Comparison of ENCODE assay signal across 14 cellular contexts in genomic region chr5:52961238-52961637, GRCh38. TPM values are rescaled to one million over a fixed set of nuclear protein-coding genes. Genes with fewer than 3 reads are reported as not detected.
DNase-seq lines count a peak whose midpoint lies in the region; ATAC-seq lines count a peak whose summit lies in the region.
"Had no signal": no experiment of that assay in that cellular context is flagged by ENCODE, and none has a peak within 500 bp of the region (broad histone marks: within the 10 kb centered on the region; RNA-seq: fewer than 3 reads in every experiment).

No MANE protein-coding gene starts in this region.

- peaks cover 16% of the 10 kb centered on the region for H3K27me3 Mint-ChIP-seq in activated CD8-positive, alpha-beta T cell treated with anti-CD3 and anti-CD28 coated beads, Interleukin-2, amount 10 ng/mL, durations not matched to agents 7 days and 5 days (ENCODE audit: low read depth)
- H3K27me3 Mint-ChIP-seq: progenitor cell of endocrine pancreas had no signal

- CTCF ChIA-PET in activated CD8-positive, alpha-beta T cell treated with anti-CD3 and anti-CD28 coated beads, Interleukin-2, amount 10 ng/mL, durations not matched to agents 7 days and 5 days (lab: Charles Lee): interaction anchor here (0.6 to 1.6 kb wide), 3 partner anchors 12 to 18 kb away, joined by 3 to 4 read pairs (median 3); no protein-coding TSS in a partner anchor

- H3K36me3 Mint-ChIP-seq in activated CD8-positive, alpha-beta T cell treated with anti-CD3 and anti-CD28 coated beads, Interleukin-2, amount 10 ng/mL, durations not matched to agents 7 days and 5 days (ENCODE audit: low read depth): no peaks in the 10 kb centered on the region

- no peak overlapping the region for H3K4me3 Mint-ChIP-seq in activated CD8-positive, alpha-beta T cell treated with anti-CD3 and anti-CD28 coated beads, Interleukin-2, amount 10 ng/mL, durations not matched to agents 7 days and 5 days
- H3K4me3 Mint-ChIP-seq: B cell had no signal

- H3K4me1 Mint-ChIP-seq in activated CD8-positive, alpha-beta T cell treated with anti-CD3 and anti-CD28 coated beads, Interleukin-2, amount 10 ng/mL, durations not matched to agents 7 days and 5 days (ENCODE audit: low read depth): no peaks in the 10 kb centered on the region
- H3K4me1 Mint-ChIP-seq: B cell had no signal

- no peaks in the 10 kb centered on the region for H3K9me3 Mint-ChIP-seq in activated CD8-positive, alpha-beta T cell treated with anti-CD3 and anti-CD28 coated beads, Interleukin-2, amount 10 ng/mL, durations not matched to agents 7 days and 5 days (ENCODE audit: insufficient read depth)

- ATAC-seq in activated CD8-positive, alpha-beta T cell treated with anti-CD3 and anti-CD28 coated beads, Interleukin-2, amount 10 ng/mL, durations not matched to agents 7 days and 5 days: no peak

- POLR2A ChIA-PET in activated CD8-positive, alpha-beta T cell treated with anti-CD3 and anti-CD28 coated beads, Interleukin-2, amount 10 ng/mL, durations not matched to agents 7 days and 5 days (lab: Charles Lee): no interaction called here

- DNase-seq in A172 (ENCODE audit: low spot score): peak; percentile 20
- peak; percentile 90 for DNase-seq in DMS79 treated with DMSO at 0.1 percent for 48 hours (lab: John Stamatoyannopoulos, UW)
- DNase-seq in NCI-H345 treated with DMSO at 0.1 percent for 48 hours (lab: John Stamatoyannopoulos, UW; ENCODE audit: unreplicated experiment): peak; percentile 5
- DNase-seq in fibroblast of gingiva (ENCODE audit: low read depth): peak; percentile 34
- no peak for DNase-seq in pons (ENCODE audit: low spot score)
- DNase-seq in activated CD8-positive, alpha-beta T cell treated with anti-CD3 and anti-CD28 coated beads, Interleukin-2, amount 10 ng/mL, durations not matched to agents 7 days and 5 days: no peak
- DNase-seq in NCI-H1092 treated with DMSO at 0.1 percent for 48 hours (lab: John Stamatoyannopoulos, UW): no peak
- no peak for DNase-seq in amniotic stem cell (lab: John Stamatoyannopoulos, UW)
- DNase-seq: activated effector memory CD4-positive, alpha-beta T cell treated with Interleukin-2 at 50 U/mL for 16 hours; effector CD4-positive, alpha-beta T cell; KG1; NCI-H1930 had no signal

- no peak overlapping the region for H3K27ac Mint-ChIP-seq in activated CD8-positive, alpha-beta T cell treated with anti-CD3 and anti-CD28 coated beads, Interleukin-2, amount 10 ng/mL, durations not matched to agents 7 days and 5 days
- H3K27ac Mint-ChIP-seq: B cell, progenitor cell of endocrine pancreas had no signal

RNA-seq across cellular contexts. Expression of gene ITGA2, which starts 27.9 kb away (rescaled TPM):
- 13.4 and 21.8 TPM in 2 replicates for total RNA-seq in A172 (2014; rRNA removed; shearing (Covaris generic))
- 1 to 10 TPM; 4.3 to 4.8 TPM for total RNA-seq in activated CD8-positive, alpha-beta T cell treated with anti-CD3 and anti-CD28 coated beads, Interleukin-2, amount 10 ng/mL, durations not matched to agents 7 days and 5 days
- total RNA-seq: B cell had no signal

Comparison
In these comparisons a context has a peak if more than half of its experiments do, and no peak if none do; other contexts are left out.
1. DNase-seq: peak in A172 (single experiment), DMS79 treated with DMSO at 0.1 percent for 48 hours (single experiment), NCI-H345 treated with DMSO at 0.1 percent for 48 hours (single experiment) and fibroblast of gingiva (single experiment); none in pons (single experiment), activated CD8-positive, alpha-beta T cell treated with anti-CD3 and anti-CD28 coated beads, Interleukin-2, amount 10 ng/mL, durations not matched to agents 7 days and 5 days (single experiment), NCI-H1092 treated with DMSO at 0.1 percent for 48 hours (single experiment) and amniotic stem cell (single experiment).